Comparison of ENCODE assay signal across 19 cellular contexts in genomic region chr10:107433605-107434004, GRCh38.
DNase-seq lines count a peak whose midpoint lies in the region; ATAC-seq and TF ChIP-seq lines count a peak whose summit lies in the region.
"Had no signal": no experiment of that assay in that cellular context is flagged by ENCODE, and none has a peak within 500 bp of the region (broad histone marks: within the 10 kb centered on the region; RNA-seq: fewer than 3 reads in every experiment).

No MANE protein-coding gene starts in this region.

- no peak overlapping the region for H2AFZ ChIP-seq in OCI-LY3 (ENCODE audit: low read depth, low read length)

- H3K9me3 ChIP-seq in OCI-LY3 (ENCODE audit: insufficient read depth, low read length), result no peaks in the 10 kb centered on the region
- no peaks in the 10 kb centered on the region for H3K9me3 ChIP-seq in left lung
- no peaks in the 10 kb centered on the region for H3K9me3 ChIP-seq in T-helper 17 cell (ENCODE audit: control insufficient read depth, low read length, poor library complexity, severe bottlenecking)
- H3K9me3 ChIP-seq in esophagus squamous epithelium, result no peaks in the 10 kb centered on the region
- H3K9me3 ChIP-seq: BLaER1, Caco-2 had no signal

- TF ChIP-seq CTCF in GM06990 (IDR thresholded peaks at IDR 0.05; ENCODE audit: insufficient read depth, low read length, poor library complexity, severe bottlenecking), result no peak
- TF ChIP-seq CTCF in OCI-LY3 (IDR thresholded peaks at IDR 0.05; ENCODE audit: low read depth, low read length), result no peak
- TF ChIP-seq CTCF in left lung (IDR thresholded peaks at IDR 0.05), result no peak
- no peak for TF ChIP-seq CTCF in esophagus squamous epithelium (IDR thresholded peaks at IDR 0.05)
- no peak for TF ChIP-seq CTCF in coronary artery (IDR thresholded peaks at IDR 0.05)

- peak overlapping the region; percentile 64 for H3K9ac ChIP-seq in OCI-LY3 (ENCODE audit: low read length)
- H3K9ac ChIP-seq: BLaER1 had no signal

- H3K27ac Mint-ChIP-seq in T-helper 17 cell, result no peak overlapping the region
- H3K27ac Mint-ChIP-seq: CD8-positive, alpha-beta memory T cell; HFFc6; IgD-negative memory B cell had no signal

- WGBS in esophagus squamous epithelium, 2 donors, result 54 to 62% methylated on average over 3 of the region's 3 CpGs

- DNase-seq in GM06990 (ENCODE audit: extremely low read depth, insufficient read length) (no peak), left lung (no peak), T-helper 17 cell (no peak), esophagus squamous epithelium (lab: John Stamatoyannopoulos, UW) (no peak), coronary artery (ENCODE audit: low spot score) (no peak)
- DNase-seq: AML-193; Caco-2; CD8-positive, alpha-beta memory T cell; DND-41; GDM1; HCEC 1CT; HFFc6; KG1 had no signal

- H3K4me3 ChIP-seq in GM06990 (replicated peaks; ENCODE audit: low read depth, low read length) (peak overlapping the region; percentile 8), OCI-LY3 (ENCODE audit: low read length) (no peak overlapping the region), left lung (no peak overlapping the region), esophagus squamous epithelium (no peak overlapping the region), coronary artery (no peak overlapping the region)
- H3K4me3 ChIP-seq: BLaER1 had no signal

- intact Hi-C loops in left lung (cut with DNase I), result no loop called here
- intact Hi-C loops in esophagus squamous epithelium (cut with DNase I), result no loop called here

- H3K4me3 Mint-ChIP-seq in T-helper 17 cell, result no peak overlapping the region
- H3K4me3 Mint-ChIP-seq: CD8-positive, alpha-beta memory T cell; HFFc6; IgD-negative memory B cell had no signal

- H3K36me3 ChIP-seq in GM06990 (ENCODE audit: control insufficient read depth, insufficient read depth, low read length) (no peaks in the 10 kb centered on the region), OCI-LY3 (replicated peaks; ENCODE audit: low read depth, low read length) (no peaks in the 10 kb centered on the region), left lung (no peaks in the 10 kb centered on the region), esophagus squamous epithelium (no peaks in the 10 kb centered on the region)
- H3K36me3 ChIP-seq: BLaER1 had no signal

- no peaks in the 10 kb centered on the region for H3K27me3 Mint-ChIP-seq in T-helper 17 cell
- H3K27me3 Mint-ChIP-seq: CD8-positive, alpha-beta memory T cell; IgD-negative memory B cell had no signal

- no peak for TF ChIP-seq POLR2A in esophagus squamous epithelium (IDR thresholded peaks at IDR 0.05)

- no peaks in the 10 kb centered on the region for H3K36me3 Mint-ChIP-seq in T-helper 17 cell (ENCODE audit: low read depth)
- H3K36me3 Mint-ChIP-seq: CD8-positive, alpha-beta memory T cell; IgD-negative memory B cell had no signal

- no peaks in the 10 kb centered on the region for H3K79me2 ChIP-seq in OCI-LY3 (ENCODE audit: low read length)

- H3K4me2 ChIP-seq in OCI-LY3 (ENCODE audit: low read length), result peak overlapping the region; percentile 41
- H3K4me2 ChIP-seq: BLaER1 had no signal

- ATAC-seq in GM18517 (IDR thresholded peaks at IDR 0.05; ENCODE audit: unreplicated experiment), result peak; percentile 43
- ATAC-seq in HG02642 (IDR thresholded peaks at IDR 0.05; ENCODE audit: poor library complexity, unreplicated experiment), result peak; percentile 37
- ATAC-seq in left lung, result no peak
- no peak for ATAC-seq in T-helper 17 cell

- no peaks in the 10 kb centered on the region for H3K27me3 ChIP-seq in GM06990 (replicated peaks; ENCODE audit: control insufficient read depth, insufficient read depth, low read length)
- H3K27me3 ChIP-seq in OCI-LY3 (ENCODE audit: low read depth, low read length), result no peaks in the 10 kb centered on the region
- H3K27me3 ChIP-seq in left lung, result no peaks in the 10 kb centered on the region
- no peaks in the 10 kb centered on the region for H3K27me3 ChIP-seq in esophagus squamous epithelium
- H3K27me3 ChIP-seq: BLaER1 had no signal

- H3K4me1 Mint-ChIP-seq in T-helper 17 cell, result no peaks in the 10 kb centered on the region
- H3K4me1 Mint-ChIP-seq: CD8-positive, alpha-beta memory T cell had no signal

- H3K27ac ChIP-seq in OCI-LY3 (ENCODE audit: low read length) (peak overlapping the region; percentile 97), left lung (no peak overlapping the region), esophagus squamous epithelium (no peak overlapping the region), coronary artery (no peak overlapping the region)
- H3K27ac ChIP-seq: 22Rv1, BLaER1 had no signal

- no peaks in the 10 kb centered on the region for H4K20me1 ChIP-seq in OCI-LY3 (ENCODE audit: insufficient read depth, low read length)
- H4K20me1 ChIP-seq: BLaER1 had no signal

- H3K4me1 ChIP-seq in OCI-LY3 (ENCODE audit: low read length), result peaks cover 97% of the 10 kb centered on the region
- no peaks in the 10 kb centered on the region for H3K4me1 ChIP-seq in left lung
- H3K4me1 ChIP-seq in esophagus squamous epithelium, result no peaks in the 10 kb centered on the region
- H3K4me1 ChIP-seq: BLaER1, Caco-2 had no signal

Comparison
In these comparisons a context has a peak if more than half of its experiments do, and no peak if none do; other contexts are left out.
1. ATAC-seq: peak in GM18517 (single experiment) and HG02642 (single experiment); none in left lung (single experiment) and T-helper 17 cell (single experiment).